9 cellular contexts compared by ENCODE assay signal in the genomic region with DNA sequence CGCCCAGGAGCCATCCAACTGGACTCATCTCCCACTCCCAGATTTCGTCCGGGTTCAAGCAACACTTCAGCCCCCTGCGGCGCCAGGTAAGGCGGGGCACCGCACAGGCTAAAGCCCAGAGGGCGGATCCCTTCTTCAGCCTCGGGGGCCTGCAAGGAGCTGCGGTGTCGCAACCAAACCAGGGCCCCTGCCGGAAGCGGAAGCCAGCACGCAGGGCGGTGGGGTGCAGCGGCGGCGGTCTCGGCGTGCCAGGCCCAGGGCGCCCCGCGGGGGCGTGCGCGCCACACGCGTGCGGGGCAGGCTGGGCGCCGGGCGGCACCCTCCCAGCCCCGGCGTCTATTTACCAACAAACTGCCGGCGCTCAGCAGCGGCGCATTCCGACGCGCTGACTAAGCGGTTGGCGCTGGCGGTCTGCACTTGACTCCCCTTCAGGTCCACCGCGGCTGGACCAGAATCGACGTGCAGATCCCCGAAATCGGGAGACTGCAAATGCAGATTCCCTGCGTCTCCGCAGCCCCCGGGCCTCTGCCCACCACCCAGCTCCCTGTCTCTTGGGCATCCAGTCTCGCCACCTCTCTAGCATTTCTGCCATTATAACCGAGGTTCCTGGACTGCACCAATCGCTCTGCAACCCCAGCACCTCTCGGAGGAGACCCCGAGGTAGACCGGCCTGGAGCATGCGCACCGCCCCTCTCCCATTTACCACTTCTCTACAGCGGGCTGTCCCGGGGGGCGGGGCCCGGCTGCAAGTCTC. TPM values are rescaled to one million over a fixed set of nuclear protein-coding genes. Genes with fewer than 3 reads are reported as not detected.
A peak's percentile ranks its signal among the peaks of the same experiment; 100 is the strongest.
DNase-seq lines count a peak whose midpoint lies in the region; ATAC-seq and TF ChIP-seq lines count a peak whose summit lies in the region.
"Had no signal": no experiment of that assay in that cellular context is flagged by ENCODE, and none has a peak within 500 bp of the region (broad histone marks: within the 10 kb centered on the region; RNA-seq: fewer than 3 reads in every experiment).

No MANE protein-coding gene starts in this region.

- no peaks in the 10 kb centered on the region for H3K36me3 ChIP-seq in GM06990 (ENCODE audit: control insufficient read depth, insufficient read depth, low read length)

- H3K4me3 ChIP-seq in GM06990 (replicated peaks; ENCODE audit: low read depth, low read length), result peak overlapping the region; percentile 69

- ATAC-seq in GM18858 (IDR thresholded peaks at IDR 0.05; ENCODE audit: unreplicated experiment) (no peak), GM21381 (IDR thresholded peaks at IDR 0.05; ENCODE audit: unreplicated experiment) (no peak)

- peaks cover 6% of the 10 kb centered on the region for H3K27me3 ChIP-seq in GM06990 (replicated peaks; ENCODE audit: control insufficient read depth, insufficient read depth, low read length)

- DNase-seq in GM06990 (ENCODE audit: extremely low read depth, insufficient read length) (peak; percentile 71), HT-29 (ENCODE audit: low spot score) (peak; percentile 78), RPMI8226 (peak; percentile 71), germinal center (ENCODE audit: low spot score) (peak; percentile 88), pulmonary artery endothelial cell (ENCODE audit: low read depth, low spot score) (peak; percentile 17)
- peak; percentile 55 for DNase-seq in activated effector memory CD4-positive, alpha-beta T cell treated with Interleukin-2 at 50 U/mL for 16 hours

- no peak for TF ChIP-seq CTCF in GM06990 (IDR thresholded peaks at IDR 0.05; ENCODE audit: insufficient read depth, low read length, poor library complexity, severe bottlenecking)

RNA-seq across cellular contexts. Expression of a gene that starts 0.4 kb away (rescaled TPM):
- total RNA-seq in HT-29 (2014; rRNA removed; shearing (Covaris generic)), result 0.51 and 1.1 TPM in 2 replicates
- not detected in 2 replicates for total RNA-seq in pulmonary artery endothelial cell
- total RNA-seq: temporal lobe had no signal

RNA-seq across cellular contexts. Expression of a gene that starts 26.5 kb away (rescaled TPM):
- total RNA-seq in HT-29 (2014; rRNA removed; shearing (Covaris generic)), result not detected in 2 replicates
- total RNA-seq in pulmonary artery endothelial cell, result not detected in 2 replicates

Comparison
In these comparisons a context has a peak if more than half of its experiments do, and no peak if none do; other contexts are left out.
1. DNase-seq: peak in every context shown above with its lines; median percentile 88 in germinal center; 78 in HT-29; 71 in GM06990; 71 in RPMI8226; 55 in activated effector memory CD4-positive, alpha-beta T cell treated with Interleukin-2 at 50 U/mL for 16 hours; 17 in pulmonary artery endothelial cell.